2 cellular contexts compared by ENCODE assay signal in the genomic region with DNA sequence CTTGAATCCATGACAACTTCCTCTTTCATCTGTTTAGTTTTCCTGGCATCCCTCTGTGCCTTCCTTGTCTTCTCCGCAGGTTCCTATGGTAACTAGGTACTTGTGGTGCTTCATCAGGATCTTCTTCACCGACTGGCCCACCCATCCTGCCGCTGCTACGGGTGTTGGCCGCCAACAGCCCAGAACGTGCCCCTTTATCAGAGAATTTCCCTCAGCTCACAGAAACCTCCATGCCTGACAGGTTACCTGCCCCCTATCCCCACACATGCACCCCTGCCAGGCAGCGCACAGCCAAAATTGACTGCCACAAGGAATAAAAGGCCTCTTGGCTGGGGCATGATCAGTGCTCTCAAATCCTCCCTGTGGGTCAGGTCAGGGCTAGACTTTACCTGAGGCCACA.
TF ChIP-seq lines count a peak whose summit lies in the region.

No MANE protein-coding gene starts in this region.

TF ChIP-seq in H1, 55 proteins besides CTCF, POLR2A, EP300 and RAD21 (continued from another document):
- TF ChIP-seq SIX5 (IDR thresholded peaks at IDR 0.05; ENCODE audit: low read depth, low read length) = no peak
- TF ChIP-seq HDAC6 (IDR thresholded peaks at IDR 0.05; ENCODE audit: low read depth, low read length) = no peak
- no peak for TF ChIP-seq SAP30 (IDR thresholded peaks at IDR 0.05; ENCODE audit: insufficient read depth, insufficient replicate concordance, low read length)
- TF ChIP-seq, protein P1, sequence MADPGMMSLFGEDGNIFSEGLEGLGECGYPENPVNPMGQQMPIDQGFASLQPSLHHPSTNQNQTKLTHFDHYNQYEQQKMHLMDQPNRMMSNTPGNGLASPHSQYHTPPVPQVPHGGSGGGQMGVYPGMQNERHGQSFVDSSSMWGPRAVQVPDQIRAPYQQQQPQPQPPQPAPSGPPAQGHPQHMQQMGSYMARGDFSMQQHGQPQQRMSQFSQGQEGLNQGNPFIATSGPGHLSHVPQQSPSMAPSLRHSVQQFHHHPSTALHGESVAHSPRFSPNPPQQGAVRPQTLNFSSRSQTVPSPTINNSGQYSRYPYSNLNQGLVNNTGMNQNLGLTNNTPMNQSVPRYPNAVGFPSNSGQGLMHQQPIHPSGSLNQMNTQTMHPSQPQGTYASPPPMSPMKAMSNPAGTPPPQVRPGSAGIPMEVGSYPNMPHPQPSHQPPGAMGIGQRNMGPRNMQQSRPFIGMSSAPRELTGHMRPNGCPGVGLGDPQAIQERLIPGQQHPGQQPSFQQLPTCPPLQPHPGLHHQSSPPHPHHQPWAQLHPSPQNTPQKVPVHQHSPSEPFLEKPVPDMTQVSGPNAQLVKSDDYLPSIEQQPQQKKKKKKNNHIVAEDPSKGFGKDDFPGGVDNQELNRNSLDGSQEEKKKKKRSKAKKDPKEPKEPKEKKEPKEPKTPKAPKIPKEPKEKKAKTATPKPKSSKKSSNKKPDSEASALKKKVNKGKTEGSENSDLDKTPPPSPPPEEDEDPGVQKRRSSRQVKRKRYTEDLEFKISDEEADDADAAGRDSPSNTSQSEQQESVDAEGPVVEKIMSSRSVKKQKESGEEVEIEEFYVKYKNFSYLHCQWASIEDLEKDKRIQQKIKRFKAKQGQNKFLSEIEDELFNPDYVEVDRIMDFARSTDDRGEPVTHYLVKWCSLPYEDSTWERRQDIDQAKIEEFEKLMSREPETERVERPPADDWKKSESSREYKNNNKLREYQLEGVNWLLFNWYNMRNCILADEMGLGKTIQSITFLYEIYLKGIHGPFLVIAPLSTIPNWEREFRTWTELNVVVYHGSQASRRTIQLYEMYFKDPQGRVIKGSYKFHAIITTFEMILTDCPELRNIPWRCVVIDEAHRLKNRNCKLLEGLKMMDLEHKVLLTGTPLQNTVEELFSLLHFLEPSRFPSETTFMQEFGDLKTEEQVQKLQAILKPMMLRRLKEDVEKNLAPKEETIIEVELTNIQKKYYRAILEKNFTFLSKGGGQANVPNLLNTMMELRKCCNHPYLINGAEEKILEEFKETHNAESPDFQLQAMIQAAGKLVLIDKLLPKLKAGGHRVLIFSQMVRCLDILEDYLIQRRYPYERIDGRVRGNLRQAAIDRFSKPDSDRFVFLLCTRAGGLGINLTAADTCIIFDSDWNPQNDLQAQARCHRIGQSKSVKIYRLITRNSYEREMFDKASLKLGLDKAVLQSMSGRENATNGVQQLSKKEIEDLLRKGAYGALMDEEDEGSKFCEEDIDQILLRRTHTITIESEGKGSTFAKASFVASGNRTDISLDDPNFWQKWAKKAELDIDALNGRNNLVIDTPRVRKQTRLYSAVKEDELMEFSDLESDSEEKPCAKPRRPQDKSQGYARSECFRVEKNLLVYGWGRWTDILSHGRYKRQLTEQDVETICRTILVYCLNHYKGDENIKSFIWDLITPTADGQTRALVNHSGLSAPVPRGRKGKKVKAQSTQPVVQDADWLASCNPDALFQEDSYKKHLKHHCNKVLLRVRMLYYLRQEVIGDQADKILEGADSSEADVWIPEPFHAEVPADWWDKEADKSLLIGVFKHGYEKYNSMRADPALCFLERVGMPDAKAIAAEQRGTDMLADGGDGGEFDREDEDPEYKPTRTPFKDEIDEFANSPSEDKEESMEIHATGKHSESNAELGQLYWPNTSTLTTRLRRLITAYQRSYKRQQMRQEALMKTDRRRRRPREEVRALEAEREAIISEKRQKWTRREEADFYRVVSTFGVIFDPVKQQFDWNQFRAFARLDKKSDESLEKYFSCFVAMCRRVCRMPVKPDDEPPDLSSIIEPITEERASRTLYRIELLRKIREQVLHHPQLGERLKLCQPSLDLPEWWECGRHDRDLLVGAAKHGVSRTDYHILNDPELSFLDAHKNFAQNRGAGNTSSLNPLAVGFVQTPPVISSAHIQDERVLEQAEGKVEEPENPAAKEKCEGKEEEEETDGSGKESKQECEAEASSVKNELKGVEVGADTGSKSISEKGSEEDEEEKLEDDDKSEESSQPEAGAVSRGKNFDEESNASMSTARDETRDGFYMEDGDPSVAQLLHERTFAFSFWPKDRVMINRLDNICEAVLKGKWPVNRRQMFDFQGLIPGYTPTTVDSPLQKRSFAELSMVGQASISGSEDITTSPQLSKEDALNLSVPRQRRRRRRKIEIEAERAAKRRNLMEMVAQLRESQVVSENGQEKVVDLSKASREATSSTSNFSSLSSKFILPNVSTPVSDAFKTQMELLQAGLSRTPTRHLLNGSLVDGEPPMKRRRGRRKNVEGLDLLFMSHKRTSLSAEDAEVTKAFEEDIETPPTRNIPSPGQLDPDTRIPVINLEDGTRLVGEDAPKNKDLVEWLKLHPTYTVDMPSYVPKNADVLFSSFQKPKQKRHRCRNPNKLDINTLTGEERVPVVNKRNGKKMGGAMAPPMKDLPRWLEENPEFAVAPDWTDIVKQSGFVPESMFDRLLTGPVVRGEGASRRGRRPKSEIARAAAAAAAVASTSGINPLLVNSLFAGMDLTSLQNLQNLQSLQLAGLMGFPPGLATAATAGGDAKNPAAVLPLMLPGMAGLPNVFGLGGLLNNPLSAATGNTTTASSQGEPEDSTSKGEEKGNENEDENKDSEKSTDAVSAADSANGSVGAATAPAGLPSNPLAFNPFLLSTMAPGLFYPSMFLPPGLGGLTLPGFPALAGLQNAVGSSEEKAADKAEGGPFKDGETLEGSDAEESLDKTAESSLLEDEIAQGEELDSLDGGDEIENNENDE (IDR thresholded peaks at IDR 0.05; ENCODE audit: insufficient replicate concordance, low read length) = no peak

TF ChIP-seq in HEK293T, 16 proteins besides CTCF, POLR2A, EP300 and RAD21 (continued from another document):
- TF ChIP-seq, protein P2, sequence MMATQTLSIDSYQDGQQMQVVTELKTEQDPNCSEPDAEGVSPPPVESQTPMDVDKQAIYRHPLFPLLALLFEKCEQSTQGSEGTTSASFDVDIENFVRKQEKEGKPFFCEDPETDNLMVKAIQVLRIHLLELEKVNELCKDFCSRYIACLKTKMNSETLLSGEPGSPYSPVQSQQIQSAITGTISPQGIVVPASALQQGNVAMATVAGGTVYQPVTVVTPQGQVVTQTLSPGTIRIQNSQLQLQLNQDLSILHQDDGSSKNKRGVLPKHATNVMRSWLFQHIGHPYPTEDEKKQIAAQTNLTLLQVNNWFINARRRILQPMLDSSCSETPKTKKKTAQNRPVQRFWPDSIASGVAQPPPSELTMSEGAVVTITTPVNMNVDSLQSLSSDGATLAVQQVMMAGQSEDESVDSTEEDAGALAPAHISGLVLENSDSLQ (IDR thresholded peaks at IDR 0.05) = no peak
- no peak for TF ChIP-seq CTBP1 (IDR thresholded peaks at IDR 0.05; ENCODE audit: borderline replicate concordance)
- no peak for TF ChIP-seq ELF4 (IDR thresholded peaks at IDR 0.05)
- TF ChIP-seq FOXK2 (IDR thresholded peaks at IDR 0.05) = no peak
- TF ChIP-seq TARDBP (IDR thresholded peaks at IDR 0.05) = no peak
